12 cellular contexts compared by ENCODE assay signal in the genomic region with DNA sequence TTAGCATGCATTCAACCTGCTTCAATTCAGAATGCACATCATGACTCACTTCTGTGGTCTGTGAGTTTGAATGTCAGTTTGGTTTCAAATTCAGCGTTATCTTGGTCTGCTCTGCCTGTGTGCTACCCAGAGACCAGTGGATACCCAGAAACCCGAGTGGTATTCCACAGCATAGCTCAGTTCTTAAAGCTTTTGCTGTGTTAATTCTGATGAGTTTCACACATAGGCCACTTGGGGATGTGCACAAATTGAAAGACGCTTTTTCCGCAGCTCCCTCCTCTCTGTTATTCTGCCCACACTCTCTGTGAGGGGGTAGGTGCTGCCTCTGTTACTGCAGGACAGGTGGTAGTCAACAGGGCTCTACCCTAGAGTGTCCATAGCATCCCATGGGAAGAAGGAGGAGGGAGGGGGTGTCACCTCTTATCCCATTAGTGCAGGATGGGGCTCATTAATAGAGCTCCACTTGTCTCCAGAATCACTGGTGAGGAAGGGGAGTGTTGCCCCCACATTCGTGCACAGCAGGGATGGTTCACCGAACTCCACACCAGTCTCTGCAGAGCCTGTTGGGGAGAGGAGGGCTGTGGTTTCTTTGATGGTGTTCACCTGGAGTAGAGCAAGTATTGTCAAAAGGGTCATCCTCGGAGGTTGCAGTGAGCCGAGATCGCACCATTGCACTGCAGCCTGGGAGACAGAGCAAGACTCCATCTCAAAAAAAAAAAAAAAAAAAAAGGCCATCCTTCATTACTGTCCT. TPM values are rescaled to one million over a fixed set of nuclear protein-coding genes. Genes with fewer than 3 reads are reported as not detected.
A peak's percentile ranks its signal among the peaks of the same experiment; 100 is the strongest.
DNase-seq lines count a peak whose midpoint lies in the region; ATAC-seq, FAIRE-seq and TF ChIP-seq lines count a peak whose summit lies in the region.
"Had no signal": no experiment of that assay in that cellular context is flagged by ENCODE, and none has a peak within 500 bp of the region (broad histone marks: within the 10 kb centered on the region; RNA-seq: fewer than 3 reads in every experiment).

No MANE protein-coding gene starts in this region.

- H3K4me1 Mint-ChIP-seq in activated naive CD8-positive, alpha-beta T cell treated with anti-CD3 and anti-CD28 coated beads for 36 hours, result peaks cover 63% of the 10 kb centered on the region
- H3K4me1 Mint-ChIP-seq: WTC11 had no signal

- intact Hi-C loops in spleen (cut with DNase I; ENCODE audit: low total_unique reads), result no loop called here

- FAIRE-seq in GM12891 (lab: Jason Lieb, UNC) (no peak), RCC 7860 (lab: Jason Lieb, UNC) (peak; percentile 79)

- H3K36me3 ChIP-seq in spleen, result peaks cover 0 to 96% (median 24%) of the 10 kb centered on the region in 6 donors
- peaks cover 0 to 67% of the 10 kb centered on the region in 2 donors for H3K36me3 ChIP-seq in gastroesophageal sphincter
- H3K36me3 ChIP-seq: breast epithelium had no signal

- no peak for DNase-seq in GM12891 (ENCODE audit: insufficient read length, low spot score)
- DNase-seq in RCC 7860 (ENCODE audit: low spot score), result peak; percentile 27
- DNase-seq in activated naive CD8-positive, alpha-beta T cell treated with anti-CD3 and anti-CD28 coated beads for 36 hours, result peak; percentile 62
- peak; percentile 37 for DNase-seq in non-pigmented ciliary epithelial cell (ENCODE audit: low read depth)
- DNase-seq in spleen, result no peak
- DNase-seq in GM19240 (ENCODE audit: insufficient read length, low spot score), result no peak
- DNase-seq in SW480 (ENCODE audit: low spot score), result no peak

- no peak for ATAC-seq in gastroesophageal sphincter
- ATAC-seq: WTC11 had no signal

- no peak for TF ChIP-seq EP300 in gastroesophageal sphincter (IDR thresholded peaks at IDR 0.05)

- H3K36me3 Mint-ChIP-seq in activated naive CD8-positive, alpha-beta T cell treated with anti-CD3 and anti-CD28 coated beads for 36 hours, result peaks cover 85% of the 10 kb centered on the region

- 74 to 86% (median 82%) methylated on average over 9 of the region's 9 CpGs for WGBS in spleen, 5 donors
- WGBS in gastroesophageal sphincter (ENCODE audit: low coverage in 1 of 2), 2 donors, result 88 to 100% methylated on average over 4 to 6 of the region's 9 CpGs

- H3K27me3 ChIP-seq in spleen (replicated peaks in 1 of 7) (no peaks in the 10 kb centered on the region), gastroesophageal sphincter (no peaks in the 10 kb centered on the region)
- H3K27me3 ChIP-seq: breast epithelium had no signal

- peak; percentile 64 for TF ChIP-seq POLR2A in GM12891 (IDR thresholded peaks at IDR 0.05; ENCODE audit: low read depth, low read length)
- no peak for TF ChIP-seq POLR2A in spleen (IDR thresholded peaks at IDR 0.05)
- TF ChIP-seq POLR2A in gastroesophageal sphincter (IDR thresholded peaks at IDR 0.05), result no peak

- peak overlapping the region; percentile 89 for H3K27ac Mint-ChIP-seq in activated naive CD8-positive, alpha-beta T cell treated with anti-CD3 and anti-CD28 coated beads for 36 hours
- H3K27ac Mint-ChIP-seq: WTC11 had no signal

- no peak overlapping the region for H3K27ac ChIP-seq in spleen
- no peak overlapping the region for H3K27ac ChIP-seq in gastroesophageal sphincter
- H3K27ac ChIP-seq: breast epithelium, KMS-11 had no signal

- H3K9me3 Mint-ChIP-seq in activated naive CD8-positive, alpha-beta T cell treated with anti-CD3 and anti-CD28 coated beads for 36 hours, result peaks cover 11% of the 10 kb centered on the region

- H3K4me3 Mint-ChIP-seq in activated naive CD8-positive, alpha-beta T cell treated with anti-CD3 and anti-CD28 coated beads for 36 hours, result peak overlapping the region; percentile 57
- H3K4me3 Mint-ChIP-seq: WTC11 had no signal

- peaks cover 0 to 22% (median 6%) of the 10 kb centered on the region in 6 donors for H3K4me1 ChIP-seq in spleen
- H3K4me1 ChIP-seq in gastroesophageal sphincter, result no peaks in the 10 kb centered on the region
- H3K4me1 ChIP-seq: breast epithelium had no signal

- H3K9me3 ChIP-seq in spleen, result peaks cover 0 to 16% (median 0%) of the 10 kb centered on the region in 8 donors
- no peaks in the 10 kb centered on the region for H3K9me3 ChIP-seq in gastroesophageal sphincter
- H3K9me3 ChIP-seq: breast epithelium had no signal

- no peak overlapping the region for H3K4me3 ChIP-seq in spleen
- no peak overlapping the region for H3K4me3 ChIP-seq in gastroesophageal sphincter
- H3K4me3 ChIP-seq: breast epithelium, skin epidermis had no signal

- H3K27me3 Mint-ChIP-seq in activated naive CD8-positive, alpha-beta T cell treated with anti-CD3 and anti-CD28 coated beads for 36 hours, result no peaks in the 10 kb centered on the region

- TF ChIP-seq CTCF in spleen (IDR thresholded peaks at IDR 0.05 in 8 of 11, conservative IDR thresholded peaks at IDR 0.05 in 3 of 11) (no peak), gastroesophageal sphincter (IDR thresholded peaks at IDR 0.05) (no peak)

TF ChIP-seq in GM12891, 5 proteins besides CTCF, POLR2A, EP300 and RAD21:
- TF ChIP-seq POU2F2 (IDR thresholded peaks at IDR 0.05; ENCODE audit: low read depth, low read length), result no peak
- TF ChIP-seq SPI1 (IDR thresholded peaks at IDR 0.05; ENCODE audit: low read depth, low read length), result no peak
- no peak for TF ChIP-seq TAF1 (IDR thresholded peaks at IDR 0.05; ENCODE audit: low read depth, low read length)
- no peak for TF ChIP-seq PAX5 (IDR thresholded peaks at IDR 0.05; ENCODE audit: insufficient read depth, low read length, severe bottlenecking)
- TF ChIP-seq POLR2AphosphoS5 (IDR thresholded peaks at IDR 0.05; ENCODE audit: low read depth, low read length), result peak; percentile 47; the same call in 1 of the 2 replicates

RNA-seq across cellular contexts. Expression of a gene that starts 29.2 kb away (rescaled TPM):
- 0.77 TPM for polyA plus RNA-seq in GM12891 (2012; ENCODE audit: low read depth, missing spikeins)
- 1 to 10 TPM; 3.3 to 3.9 TPM for total RNA-seq in activated naive CD8-positive, alpha-beta T cell treated with anti-CD3 and anti-CD28 coated beads for 36 hours
- 1 to 10 TPM; 2.1 to 7.1 (median 3.5) TPM for total RNA-seq in spleen
- polyA plus RNA-seq in spleen, result 1 to 10 TPM; 2.0 to 3.7 (median 3.0) TPM
- total RNA-seq in gastroesophageal sphincter, result 10 to 100 TPM in 1 of 4 donors, 1 to 10 TPM in 3; 1.6 to 17.5 (median 3.5) TPM

RNA-seq across cellular contexts. Expression of a gene that starts 34.8 kb away (rescaled TPM):
- polyA plus RNA-seq in GM12891 (2012; ENCODE audit: low read depth, missing spikeins), result 221 TPM
- total RNA-seq in activated naive CD8-positive, alpha-beta T cell treated with anti-CD3 and anti-CD28 coated beads for 36 hours, result 100 to 1,000 TPM; 315 to 324 TPM
- total RNA-seq in spleen (100 to 1,000 TPM; 167 to 338 (median 260) TPM), gastroesophageal sphincter (100 to 1,000 TPM in 1 of 4 donors, 10 to 100 TPM in 3; 78.6 to 116 (median 86.8) TPM)
- polyA plus RNA-seq in spleen, result 100 to 1,000 TPM; 135 to 286 (median 209) TPM

Comparison
In these comparisons a context has a peak if more than half of its experiments do, and no peak if none do; other contexts are left out.
1. DNase-seq: peak in RCC 7860 (single experiment), activated naive CD8-positive, alpha-beta T cell treated with anti-CD3 and anti-CD28 coated beads for 36 hours (single experiment) and non-pigmented ciliary epithelial cell (single experiment); none in GM12891 (single experiment), spleen (single experiment), GM19240 (single experiment) and SW480 (single experiment).